ENCODE assay signal across 1 cellular context in the genomic region with DNA sequence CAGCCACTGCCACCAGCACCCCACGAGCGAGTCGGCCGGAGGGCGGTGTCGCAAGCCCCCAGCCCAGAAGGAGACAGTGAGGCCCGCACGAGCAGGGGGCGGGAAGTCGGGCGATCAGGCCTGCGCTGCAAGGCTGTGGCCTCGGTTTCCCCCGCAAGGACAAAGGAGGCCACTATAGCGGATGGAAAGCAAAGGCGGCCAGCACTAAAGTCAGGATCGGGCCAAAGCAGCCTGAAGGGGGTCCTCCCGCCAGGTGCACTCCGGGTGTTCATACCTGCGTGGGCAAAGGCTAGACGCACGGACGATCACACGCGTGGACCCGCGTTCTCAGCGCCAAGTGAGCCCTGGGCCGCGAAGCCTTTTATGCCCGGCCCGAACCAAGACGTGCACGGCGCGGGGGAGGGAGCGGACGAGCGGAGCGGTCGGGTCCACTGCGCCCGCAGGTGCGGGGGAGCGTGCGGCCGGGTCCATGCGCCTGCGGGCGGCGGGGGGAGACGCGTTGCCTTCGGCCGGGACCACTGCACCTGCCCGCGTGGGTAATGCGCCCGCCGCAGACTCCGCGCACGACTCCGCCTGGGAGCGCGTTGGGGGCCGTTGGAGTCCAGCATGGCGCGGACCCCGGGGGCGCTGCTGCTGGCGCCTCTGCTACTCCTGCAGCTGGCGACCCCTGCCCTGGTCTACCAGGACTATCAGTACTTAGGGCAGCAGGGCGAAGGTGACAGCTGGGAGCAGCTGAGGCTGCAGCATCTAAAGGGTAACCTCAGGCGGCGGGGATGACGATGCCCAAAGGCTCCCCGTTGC.
TF ChIP-seq lines count a peak whose summit lies in the region.

TSS of gene PRDX2 (minus strand) at position 335 of the 801 bp plus-strand sequence. CDS start 539 bp downstream, outside the sequence.
TSS of gene THSD8 (plus strand) at position 604 of the 801 bp plus-strand sequence. CDS start at position 607, 3 bp downstream.

TF ChIP-seq in K562, 482 proteins besides CTCF, POLR2A, EP300 and RAD21 (continued from another document and continues in another):
- peak; percentile 73 for TF ChIP-seq NUFIP1 (IDR thresholded peaks at IDR 0.05; ENCODE audit: partially characterized antibody)
- TF ChIP-seq HDAC2 (IDR thresholded peaks at IDR 0.05): peak; percentile 21; the same call in 1 of the 2 replicates
- no peak for TF ChIP-seq FOS (IDR thresholded peaks at IDR 0.05; ENCODE audit: extremely low read depth, insufficient read length)
- peak; percentile 67; the same call in 1 of the 2 replicates for TF ChIP-seq HDGF (IDR thresholded peaks at IDR 0.05)
- TF ChIP-seq SRSF1 (IDR thresholded peaks at IDR 0.05; ENCODE audit: low read depth, low read length): no peak
- no peak; the same call in 1 of the 2 replicates for TF ChIP-seq ZNF124 (CRISPR knock-in tag; IDR thresholded peaks at IDR 0.05)
- TF ChIP-seq CBX3 (IDR thresholded peaks at IDR 0.05; ENCODE audit: borderline replicate concordance in 1 of 2, low read length in 2 of 2): 0 out of 3 replicates have a peak, but pooled peaks of 1 of the 2 experiments have one; percentile 7
- peak; percentile 7; the same call in 1 of the 2 replicates for TF ChIP-seq ARID1B (IDR thresholded peaks at IDR 0.05)
- TF ChIP-seq GATAD2B (IDR thresholded peaks at IDR 0.05; ENCODE audit: borderline replicate concordance): peak; percentile 67; the same call in 1 of the 2 replicates
- TF ChIP-seq YY1 (IDR thresholded peaks at IDR 0.05; ENCODE audit: borderline replicate concordance in 1 of 3, control insufficient read depth in 1 of 3, extremely low read depth in 1 of 3, insufficient read depth in 3 of 3, insufficient read length in 1 of 3, insufficient replicate concordance in 2 of 3, low read depth in 1 of 3, low read length in 2 of 3): no peak
- TF ChIP-seq, protein P1, sequence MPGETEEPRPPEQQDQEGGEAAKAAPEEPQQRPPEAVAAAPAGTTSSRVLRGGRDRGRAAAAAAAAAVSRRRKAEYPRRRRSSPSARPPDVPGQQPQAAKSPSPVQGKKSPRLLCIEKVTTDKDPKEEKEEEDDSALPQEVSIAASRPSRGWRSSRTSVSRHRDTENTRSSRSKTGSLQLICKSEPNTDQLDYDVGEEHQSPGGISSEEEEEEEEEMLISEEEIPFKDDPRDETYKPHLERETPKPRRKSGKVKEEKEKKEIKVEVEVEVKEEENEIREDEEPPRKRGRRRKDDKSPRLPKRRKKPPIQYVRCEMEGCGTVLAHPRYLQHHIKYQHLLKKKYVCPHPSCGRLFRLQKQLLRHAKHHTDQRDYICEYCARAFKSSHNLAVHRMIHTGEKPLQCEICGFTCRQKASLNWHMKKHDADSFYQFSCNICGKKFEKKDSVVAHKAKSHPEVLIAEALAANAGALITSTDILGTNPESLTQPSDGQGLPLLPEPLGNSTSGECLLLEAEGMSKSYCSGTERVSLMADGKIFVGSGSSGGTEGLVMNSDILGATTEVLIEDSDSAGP (CRISPR knock-in tag; IDR thresholded peaks at IDR 0.05): no peak
- no peak for TF ChIP-seq ZNF133 (CRISPR knock-in tag; IDR thresholded peaks at IDR 0.05)
- peak; percentile 84 for TF ChIP-seq FIP1L1 (IDR thresholded peaks at IDR 0.05; ENCODE audit: low read depth, low read length, poor library complexity, severe bottlenecking)
- no peak for TF ChIP-seq ZNF239 (CRISPR knock-in tag; IDR thresholded peaks at IDR 0.05)
- no peak for TF ChIP-seq E4F1 (CRISPR knock-in tag; IDR thresholded peaks at IDR 0.05; ENCODE audit: borderline replicate concordance)
- TF ChIP-seq ZNF707 (CRISPR knock-in tag; conservative IDR thresholded peaks at IDR 0.05): 0 out of 2 replicates have a peak, but pooled peaks have one; percentile 21
- TF ChIP-seq THRA (IDR thresholded peaks at IDR 0.05): no peak
- no peak for TF ChIP-seq KLF1 (tag; IDR thresholded peaks at IDR 0.05)
- TF ChIP-seq, protein P2, sequence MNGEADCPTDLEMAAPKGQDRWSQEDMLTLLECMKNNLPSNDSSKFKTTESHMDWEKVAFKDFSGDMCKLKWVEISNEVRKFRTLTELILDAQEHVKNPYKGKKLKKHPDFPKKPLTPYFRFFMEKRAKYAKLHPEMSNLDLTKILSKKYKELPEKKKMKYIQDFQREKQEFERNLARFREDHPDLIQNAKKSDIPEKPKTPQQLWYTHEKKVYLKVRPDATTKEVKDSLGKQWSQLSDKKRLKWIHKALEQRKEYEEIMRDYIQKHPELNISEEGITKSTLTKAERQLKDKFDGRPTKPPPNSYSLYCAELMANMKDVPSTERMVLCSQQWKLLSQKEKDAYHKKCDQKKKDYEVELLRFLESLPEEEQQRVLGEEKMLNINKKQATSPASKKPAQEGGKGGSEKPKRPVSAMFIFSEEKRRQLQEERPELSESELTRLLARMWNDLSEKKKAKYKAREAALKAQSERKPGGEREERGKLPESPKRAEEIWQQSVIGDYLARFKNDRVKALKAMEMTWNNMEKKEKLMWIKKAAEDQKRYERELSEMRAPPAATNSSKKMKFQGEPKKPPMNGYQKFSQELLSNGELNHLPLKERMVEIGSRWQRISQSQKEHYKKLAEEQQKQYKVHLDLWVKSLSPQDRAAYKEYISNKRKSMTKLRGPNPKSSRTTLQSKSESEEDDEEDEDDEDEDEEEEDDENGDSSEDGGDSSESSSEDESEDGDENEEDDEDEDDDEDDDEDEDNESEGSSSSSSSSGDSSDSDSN (IDR thresholded peaks at IDR 0.05; ENCODE audit: borderline replicate concordance in 1 of 2, low read depth in 2 of 2, low read length in 2 of 2): peak in 1 of 2 experiments; percentile 27; a peak in 2 of 4 replicates
- no peak for TF ChIP-seq ZC3H8 (IDR thresholded peaks at IDR 0.05)
- 0 out of 2 replicates have a peak, but pooled peaks have one; percentile 41 for TF ChIP-seq CBFA2T3 (IDR thresholded peaks at IDR 0.05)
- TF ChIP-seq ZNF143 (CRISPR knock-in tag; IDR thresholded peaks at IDR 0.05): 0 out of 2 replicates have a peak, but pooled peaks have one; percentile 43
- peak; percentile 99 for TF ChIP-seq JUND (IDR thresholded peaks at IDR 0.05; ENCODE audit: borderline replicate concordance, low read depth, low read length)
- TF ChIP-seq JUND (tag; IDR thresholded peaks at IDR 0.05; ENCODE audit: borderline replicate concordance, low read depth, low read length): no peak
- peak; percentile 66; the same call in 1 of the 2 replicates for TF ChIP-seq EP400 (IDR thresholded peaks at IDR 0.05)
- TF ChIP-seq TCF7 (IDR thresholded peaks at IDR 0.05; ENCODE audit: borderline replicate concordance): 0 out of 2 replicates have a peak, but pooled peaks have one; percentile 57
- no peak for TF ChIP-seq PCBP2 (IDR thresholded peaks at IDR 0.05; ENCODE audit: low read depth, low read length, poor library complexity, severe bottlenecking)
- TF ChIP-seq KDM1A (IDR thresholded peaks at IDR 0.05): no peak
- peak; percentile 82; the same call in 1 of the 2 replicates for TF ChIP-seq ZBTB7A (IDR thresholded peaks at IDR 0.05; ENCODE audit: borderline replicate concordance, control insufficient read depth, low read depth, low read length)
- TF ChIP-seq ZFPM2 (CRISPR knock-in tag; IDR thresholded peaks at IDR 0.05): no peak
- no peak for TF ChIP-seq ZC3H11A (IDR thresholded peaks at IDR 0.05; ENCODE audit: low read depth, low read length)
- no peak for TF ChIP-seq THRAP3 (IDR thresholded peaks at IDR 0.05; ENCODE audit: borderline replicate concordance)
- TF ChIP-seq CREBBP (IDR thresholded peaks at IDR 0.05; ENCODE audit: low read depth, low read length): no peak
- TF ChIP-seq ZBTB12 (CRISPR knock-in tag; IDR thresholded peaks at IDR 0.05): peak; percentile 15; the same call in 1 of the 2 replicates
- TF ChIP-seq CBFA2T2 (conservative IDR thresholded peaks at IDR 0.05): no peak
- TF ChIP-seq, protein P3, sequence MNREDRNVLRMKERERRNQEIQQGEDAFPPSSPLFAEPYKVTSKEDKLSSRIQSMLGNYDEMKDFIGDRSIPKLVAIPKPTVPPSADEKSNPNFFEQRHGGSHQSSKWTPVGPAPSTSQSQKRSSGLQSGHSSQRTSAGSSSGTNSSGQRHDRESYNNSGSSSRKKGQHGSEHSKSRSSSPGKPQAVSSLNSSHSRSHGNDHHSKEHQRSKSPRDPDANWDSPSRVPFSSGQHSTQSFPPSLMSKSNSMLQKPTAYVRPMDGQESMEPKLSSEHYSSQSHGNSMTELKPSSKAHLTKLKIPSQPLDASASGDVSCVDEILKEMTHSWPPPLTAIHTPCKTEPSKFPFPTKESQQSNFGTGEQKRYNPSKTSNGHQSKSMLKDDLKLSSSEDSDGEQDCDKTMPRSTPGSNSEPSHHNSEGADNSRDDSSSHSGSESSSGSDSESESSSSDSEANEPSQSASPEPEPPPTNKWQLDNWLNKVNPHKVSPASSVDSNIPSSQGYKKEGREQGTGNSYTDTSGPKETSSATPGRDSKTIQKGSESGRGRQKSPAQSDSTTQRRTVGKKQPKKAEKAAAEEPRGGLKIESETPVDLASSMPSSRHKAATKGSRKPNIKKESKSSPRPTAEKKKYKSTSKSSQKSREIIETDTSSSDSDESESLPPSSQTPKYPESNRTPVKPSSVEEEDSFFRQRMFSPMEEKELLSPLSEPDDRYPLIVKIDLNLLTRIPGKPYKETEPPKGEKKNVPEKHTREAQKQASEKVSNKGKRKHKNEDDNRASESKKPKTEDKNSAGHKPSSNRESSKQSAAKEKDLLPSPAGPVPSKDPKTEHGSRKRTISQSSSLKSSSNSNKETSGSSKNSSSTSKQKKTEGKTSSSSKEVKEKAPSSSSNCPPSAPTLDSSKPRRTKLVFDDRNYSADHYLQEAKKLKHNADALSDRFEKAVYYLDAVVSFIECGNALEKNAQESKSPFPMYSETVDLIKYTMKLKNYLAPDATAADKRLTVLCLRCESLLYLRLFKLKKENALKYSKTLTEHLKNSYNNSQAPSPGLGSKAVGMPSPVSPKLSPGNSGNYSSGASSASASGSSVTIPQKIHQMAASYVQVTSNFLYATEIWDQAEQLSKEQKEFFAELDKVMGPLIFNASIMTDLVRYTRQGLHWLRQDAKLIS (CRISPR knock-in tag; IDR thresholded peaks at IDR 0.05): peak; percentile 74
- peak; percentile 66 for TF ChIP-seq CREB1 (IDR thresholded peaks at IDR 0.05)
- peak; percentile 88 for TF ChIP-seq CREB1 (CRISPR knock-in tag; IDR thresholded peaks at IDR 0.05)
- TF ChIP-seq, protein P4, sequence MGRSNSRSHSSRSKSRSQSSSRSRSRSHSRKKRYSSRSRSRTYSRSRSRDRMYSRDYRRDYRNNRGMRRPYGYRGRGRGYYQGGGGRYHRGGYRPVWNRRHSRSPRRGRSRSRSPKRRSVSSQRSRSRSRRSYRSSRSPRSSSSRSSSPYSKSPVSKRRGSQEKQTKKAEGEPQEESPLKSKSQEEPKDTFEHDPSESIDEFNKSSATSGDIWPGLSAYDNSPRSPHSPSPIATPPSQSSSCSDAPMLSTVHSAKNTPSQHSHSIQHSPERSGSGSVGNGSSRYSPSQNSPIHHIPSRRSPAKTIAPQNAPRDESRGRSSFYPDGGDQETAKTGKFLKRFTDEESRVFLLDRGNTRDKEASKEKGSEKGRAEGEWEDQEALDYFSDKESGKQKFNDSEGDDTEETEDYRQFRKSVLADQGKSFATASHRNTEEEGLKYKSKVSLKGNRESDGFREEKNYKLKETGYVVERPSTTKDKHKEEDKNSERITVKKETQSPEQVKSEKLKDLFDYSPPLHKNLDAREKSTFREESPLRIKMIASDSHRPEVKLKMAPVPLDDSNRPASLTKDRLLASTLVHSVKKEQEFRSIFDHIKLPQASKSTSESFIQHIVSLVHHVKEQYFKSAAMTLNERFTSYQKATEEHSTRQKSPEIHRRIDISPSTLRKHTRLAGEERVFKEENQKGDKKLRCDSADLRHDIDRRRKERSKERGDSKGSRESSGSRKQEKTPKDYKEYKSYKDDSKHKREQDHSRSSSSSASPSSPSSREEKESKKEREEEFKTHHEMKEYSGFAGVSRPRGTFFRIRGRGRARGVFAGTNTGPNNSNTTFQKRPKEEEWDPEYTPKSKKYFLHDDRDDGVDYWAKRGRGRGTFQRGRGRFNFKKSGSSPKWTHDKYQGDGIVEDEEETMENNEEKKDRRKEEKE (IDR thresholded peaks at IDR 0.05; ENCODE audit: borderline replicate concordance in 1 of 2, control insufficient read depth in 1 of 2, low read depth in 2 of 2, low read length in 1 of 2): peak; percentile 50 to 89; a peak in 2 of 4 replicates
- TF ChIP-seq ZNF263 (CRISPR knock-in tag; IDR thresholded peaks at IDR 0.05; ENCODE audit: borderline replicate concordance): no peak; the same call in 1 of the 2 replicates
- no peak for TF ChIP-seq NELFE (IDR thresholded peaks at IDR 0.05; ENCODE audit: insufficient read depth, insufficient read length)
- TF ChIP-seq STAT5B (CRISPR knock-in tag; IDR thresholded peaks at IDR 0.05): no peak
- no peak for TF ChIP-seq ZNF830 (CRISPR knock-in tag; IDR thresholded peaks at IDR 0.05)
- no peak for TF ChIP-seq RBM15 (IDR thresholded peaks at IDR 0.05; ENCODE audit: insufficient read depth, low read length)
- TF ChIP-seq PHF20 (IDR thresholded peaks at IDR 0.05; ENCODE audit: partially characterized antibody): peak; percentile 29
